In genomic region chr2:74499269-74499939, GRCh38 we compare ENCODE assay signal across 8 cellular contexts. TPM values are rescaled to one million over a fixed set of nuclear protein-coding genes. Genes with fewer than 3 reads are reported as not detected.
DNase-seq lines count a peak whose midpoint lies in the region; ATAC-seq, FAIRE-seq and TF ChIP-seq lines count a peak whose summit lies in the region.

A gene with protein sequence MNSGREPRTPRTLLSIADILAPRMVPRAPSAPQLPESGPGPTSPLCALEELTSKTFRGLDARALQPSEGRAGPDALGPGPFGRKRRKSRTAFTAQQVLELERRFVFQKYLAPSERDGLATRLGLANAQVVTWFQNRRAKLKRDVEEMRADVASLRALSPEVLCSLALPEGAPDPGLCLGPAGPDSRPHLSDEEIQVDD (minus strand): TSS chr2:74499603. CDS start chr2:74499537, 66 bp downstream.

- H3K4me1 ChIP-seq in DND-41 (ENCODE audit: insufficient read depth, low read length) (peaks cover 22% of the 10 kb centered on the region), fibroblast of lung (ENCODE audit: control insufficient read depth, extremely low read depth, insufficient read depth, low read length) (peaks cover 9% of the 10 kb centered on the region), parathyroid adenoma (peaks cover 10% of the 10 kb centered on the region)

- no peak for DNase-seq in DND-41
- no peak for DNase-seq in activated B cell treated with CpG ODN at 0.5 μM for 24 hours
- no peak for DNase-seq in fibroblast of lung (ENCODE audit: low read depth in 2 of 2)
- DNase-seq in effector CD8-positive, alpha-beta T cell (lab: John Stamatoyannopoulos, UW), result no peak
- DNase-seq in effector CD4-positive, alpha-beta T cell, result no peak
- DNase-seq in urothelium cell line (ENCODE audit: low spot score), result no peak

- H3K27ac Mint-ChIP-seq in activated B cell treated with CpG ODN at 0.5 μM for 24 hours, result peak within 1 kb of the TSS; percentile 62

- peak within 1 kb of the TSS; percentile 87 for H2AFZ ChIP-seq in DND-41 (ENCODE audit: low read depth, low read length)
- peak within 1 kb of the TSS; percentile 71 for H2AFZ ChIP-seq in fibroblast of lung (ENCODE audit: low read length)
- H2AFZ ChIP-seq in parathyroid adenoma, result peak within 1 kb of the TSS; percentile 35

- H3K27me3 Mint-ChIP-seq in activated B cell treated with CpG ODN at 0.5 μM for 24 hours, result peaks cover 32% of the 10 kb centered on the region

- peak within 1 kb of the TSS; percentile 87 for H3K4me3 Mint-ChIP-seq in activated B cell treated with CpG ODN at 0.5 μM for 24 hours

- H4K20me1 ChIP-seq in DND-41 (ENCODE audit: insufficient read depth, low read length) (no peaks in the 10 kb centered on the region), fibroblast of lung (ENCODE audit: control insufficient read depth, extremely low read depth, insufficient read depth, low read length) (no peaks in the 10 kb centered on the region)

- H3K27me3 ChIP-seq in DND-41 (ENCODE audit: insufficient read depth, low read length, poor library complexity) (no peaks in the 10 kb centered on the region), fibroblast of lung (ENCODE audit: control insufficient read depth, insufficient read depth, low read length) (no peaks in the 10 kb centered on the region), parathyroid adenoma (ENCODE audit: control insufficient read depth, insufficient read depth, low read length) (no peaks in the 10 kb centered on the region)

- H3K79me2 ChIP-seq in DND-41 (ENCODE audit: insufficient read depth, low read length) (peaks cover 17% of the 10 kb centered on the region), fibroblast of lung (ENCODE audit: control insufficient read depth, insufficient read depth, low read length) (no peaks in the 10 kb centered on the region), parathyroid adenoma (no peaks in the 10 kb centered on the region)

- H3K9ac ChIP-seq in DND-41 (ENCODE audit: low read depth, low read length) (peak within 1 kb of the TSS; percentile 71), fibroblast of lung (ENCODE audit: insufficient read depth, low read length) (no peak within 1 kb of the TSS), parathyroid adenoma (no peak within 1 kb of the TSS)

- H3K9me3 Mint-ChIP-seq in activated B cell treated with CpG ODN at 0.5 μM for 24 hours, result no peaks in the 10 kb centered on the region

- TF ChIP-seq CTCF in DND-41 (IDR thresholded peaks at IDR 0.05; ENCODE audit: borderline replicate concordance, extremely low read depth, low read length, poor library complexity, severe bottlenecking) (no peak), activated B cell treated with CpG ODN at 0.5 μM for 24 hours (IDR thresholded peaks at IDR 0.05) (no peak), fibroblast of lung (conservative IDR thresholded peaks at IDR 0.05 in 1 of 2, IDR thresholded peaks at IDR 0.05 in 1 of 2; ENCODE audit: low read depth in 1 of 2, low read length in 2 of 2) (no peak), parathyroid adenoma (IDR thresholded peaks at IDR 0.05) (no peak)

- H3K36me3 ChIP-seq in DND-41 (ENCODE audit: insufficient read depth, low read length) (peaks cover under 1% of the 10 kb centered on the region), fibroblast of lung (ENCODE audit: control insufficient read depth, insufficient read depth, low read length) (no peaks in the 10 kb centered on the region), parathyroid adenoma (ENCODE audit: control insufficient read depth, insufficient read depth, low read length) (no peaks in the 10 kb centered on the region)

- H3K27ac ChIP-seq in DND-41 (ENCODE audit: low read length) (peak within 1 kb of the TSS; percentile 83; the same call in 1 of the 2 replicates), fibroblast of lung (ENCODE audit: insufficient read depth, low read length) (no peak within 1 kb of the TSS), parathyroid adenoma (no peak within 1 kb of the TSS)

- H3K36me3 Mint-ChIP-seq in activated B cell treated with CpG ODN at 0.5 μM for 24 hours (ENCODE audit: low read depth), result peaks cover 8% of the 10 kb centered on the region

- ATAC-seq in DND-41 (ENCODE audit: insufficient read depth, low read depth) (no peak), activated B cell treated with CpG ODN at 0.5 μM for 24 hours (ENCODE audit: low read depth) (peak; percentile 16), GM21825 (IDR thresholded peaks at IDR 0.05; ENCODE audit: unreplicated experiment) (no peak)

- POLR2A ChIA-PET in activated B cell treated with CpG ODN at 0.5 μM for 24 hours (lab: Charles Lee), result interaction anchor here (0.7 to 2.5 kb wide), 9 partner anchors 10 to 294 kb away, joined by 3 to 11 read pairs (median 3); partner anchors contain the start of genes AUP1, HTRA2 and MRPL53

- intact Hi-C loops in activated B cell treated with CpG ODN at 0.5 μM for 24 hours (cut with micrococcal nuclease), result loop anchor here (2.0 kb wide), 1 partner anchor 15 kb away; the partner anchor contains the start of gene TLX2

- no peak for FAIRE-seq in urothelium cell line (lab: Jason Lieb, UNC)

- H3K4me1 Mint-ChIP-seq in activated B cell treated with CpG ODN at 0.5 μM for 24 hours, result peaks cover 48% of the 10 kb centered on the region

- peak within 1 kb of the TSS in 1 of 2 experiments; percentile 70; a peak in 3 of 4 replicates for H3K4me3 ChIP-seq in DND-41 (ENCODE audit: low read depth in 1 of 2, low read length in 2 of 2)
- peak within 1 kb of the TSS; percentile 44 to 58 (median 48) for H3K4me3 ChIP-seq in fibroblast of lung (replicated peaks in 1 of 4; ENCODE audit: control extremely low read depth in 1 of 4, insufficient read depth in 1 of 4, low read depth in 3 of 4, low read length in 4 of 4)
- H3K4me3 ChIP-seq in parathyroid adenoma (ENCODE audit: low read depth, low read length), result no peak within 1 kb of the TSS

- CTCF ChIA-PET in activated B cell treated with CpG ODN at 0.5 μM for 24 hours (lab: Charles Lee), result interaction anchor here (0.9 to 1.5 kb wide), 2 partner anchors 17 to 32 kb away, joined by 3 to 5 read pairs; partner anchors contain the start of genes CCDC142 and TTC31

- H3K4me2 ChIP-seq in DND-41 (ENCODE audit: insufficient read depth, low read length) (peak within 1 kb of the TSS; percentile 75), fibroblast of lung (ENCODE audit: extremely low read depth, insufficient read depth, low read length) (peak within 1 kb of the TSS; percentile 98), parathyroid adenoma (ENCODE audit: low read length) (peak within 1 kb of the TSS; percentile 36)

- no peaks in the 10 kb centered on the region for H3K9me3 ChIP-seq in DND-41 (ENCODE audit: insufficient read depth, low read length, severe bottlenecking)
- H3K9me3 ChIP-seq in fibroblast of lung (ENCODE audit: control insufficient read depth, insufficient read depth, low read depth, low read length), result no peaks in the 10 kb centered on the region
- no peaks in the 10 kb centered on the region for H3K9me3 ChIP-seq in parathyroid adenoma (ENCODE audit: control insufficient read depth, low read length)

RNA-seq across cellular contexts. Expression of the gene that starts here (rescaled TPM):
- total RNA-seq in activated B cell treated with CpG ODN at 0.5 μM for 24 hours, result 0.69 and 1.2 TPM in 2 replicates
- 1.5 and 3.0 TPM in 2 replicates for total RNA-seq in fibroblast of lung
- polyA plus RNA-seq in fibroblast of lung, result 0.52 and 0.69 TPM in 2 replicates
- 0.48 and 1.2 TPM in 2 replicates for polyA plus RNA-seq in fibroblast of lung (2012)
- polyA minus RNA-seq in fibroblast of lung (ENCODE audit: low replicate concordance), result 3.5 TPM in 1 of 2 replicates, not detected in the other

Comparison
In these comparisons a context has a peak if more than half of its experiments do, and no peak if none do; other contexts are left out.
1. H2AFZ ChIP-seq: peak in every context shown above with its lines; median percentile 87 in DND-41; 71 in fibroblast of lung; 35 in parathyroid adenoma.
2. H3K4me2 ChIP-seq: peak in every context shown above with its lines; median percentile 98 in fibroblast of lung; 75 in DND-41; 36 in parathyroid adenoma.